9 cellular contexts compared by ENCODE assay signal in the genomic region with DNA sequence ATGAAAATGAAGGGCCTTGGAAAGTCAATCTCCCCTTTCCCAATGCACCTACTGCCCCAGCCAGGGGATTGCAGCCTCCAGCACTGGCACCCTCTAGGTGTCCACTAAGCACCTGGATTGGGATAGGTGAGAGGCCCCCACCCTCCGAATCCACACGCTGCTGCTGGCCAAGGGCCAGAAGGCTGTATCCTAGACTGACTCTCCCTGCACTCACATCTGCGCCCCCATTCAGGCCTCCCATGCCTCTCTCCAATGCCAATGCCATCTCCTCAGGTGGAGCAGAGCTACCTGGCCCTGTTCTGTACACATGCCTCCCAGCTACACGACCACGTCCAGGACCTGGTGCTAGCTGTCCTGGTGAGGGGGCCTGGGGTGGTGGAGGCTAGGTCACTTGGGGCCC. TPM values are rescaled to one million over a fixed set of nuclear protein-coding genes. Genes with fewer than 3 reads are reported as not detected.
"Had no signal": no experiment of that assay in that cellular context is flagged by ENCODE, and none has a peak within 500 bp of the region (broad histone marks: within the 10 kb centered on the region; RNA-seq: fewer than 3 reads in every experiment).

No MANE protein-coding gene starts in this region.

- DNase-seq: GM23248, GOT3, H9, HCEC 1CT, IMR-90, KBM-7 had no signal

- H3K4me3 ChIP-seq: GM23248 had no signal

- H3K9ac ChIP-seq: GM23248 had no signal

- H2AFZ ChIP-seq: GM23248 had no signal

- H3K27ac ChIP-seq: GM23248 had no signal

- FAIRE-seq: H54, HTR-8/SVneo had no signal

RNA-seq across cellular contexts. Expression of gene MFSD2B, which starts 9.8 kb away (rescaled TPM):
- total RNA-seq: HT-29, IMR-90 had no signal

RNA-seq across cellular contexts. Expression of gene FKBP1B, which starts 29.8 kb away (rescaled TPM):
- total RNA-seq: HT-29 had no signal
